Comparison of ENCODE assay signal across 1 cellular context in genomic region chr1:24606296-24606605, GRCh38.
TF ChIP-seq lines count a peak whose summit lies in the region.

No MANE protein-coding gene starts in this region.

TF ChIP-seq in HepG2, 621 proteins besides CTCF, POLR2A, EP300 and RAD21:
- TF ChIP-seq SRSF9 (IDR thresholded peaks at IDR 0.05; ENCODE audit: borderline replicate concordance, insufficient read depth, low read depth, low read length, poor library complexity, severe bottlenecking) (no peak), FOXO1 (CRISPR knock-in tag; IDR thresholded peaks at IDR 0.05) (no peak), TGIF2 (CRISPR knock-in tag; IDR thresholded peaks at IDR 0.05) (no peak), HNF1A (IDR thresholded peaks at IDR 0.05; ENCODE audit: low read depth) (no peak), HNF1A (CRISPR knock-in tag; IDR thresholded peaks at IDR 0.05; ENCODE audit: borderline replicate concordance) (no peak), GLI4 (CRISPR knock-in tag; IDR thresholded peaks at IDR 0.05; ENCODE audit: borderline replicate concordance) (no peak), ZBTB26 (CRISPR knock-in tag; IDR thresholded peaks at IDR 0.05; ENCODE audit: borderline replicate concordance) (no peak), SYNCRIP (IDR thresholded peaks at IDR 0.05; ENCODE audit: insufficient read depth, low read depth, low read length) (no peak), ZNF34 (CRISPR knock-in tag; IDR thresholded peaks at IDR 0.05; ENCODE audit: borderline replicate concordance) (no peak)
- TF ChIP-seq, protein P1, sequence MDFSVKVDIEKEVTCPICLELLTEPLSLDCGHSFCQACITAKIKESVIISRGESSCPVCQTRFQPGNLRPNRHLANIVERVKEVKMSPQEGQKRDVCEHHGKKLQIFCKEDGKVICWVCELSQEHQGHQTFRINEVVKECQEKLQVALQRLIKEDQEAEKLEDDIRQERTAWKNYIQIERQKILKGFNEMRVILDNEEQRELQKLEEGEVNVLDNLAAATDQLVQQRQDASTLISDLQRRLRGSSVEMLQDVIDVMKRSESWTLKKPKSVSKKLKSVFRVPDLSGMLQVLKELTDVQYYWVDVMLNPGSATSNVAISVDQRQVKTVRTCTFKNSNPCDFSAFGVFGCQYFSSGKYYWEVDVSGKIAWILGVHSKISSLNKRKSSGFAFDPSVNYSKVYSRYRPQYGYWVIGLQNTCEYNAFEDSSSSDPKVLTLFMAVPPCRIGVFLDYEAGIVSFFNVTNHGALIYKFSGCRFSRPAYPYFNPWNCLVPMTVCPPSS (IDR thresholded peaks at IDR 0.05), result no peak
- TF ChIP-seq, protein P2, sequence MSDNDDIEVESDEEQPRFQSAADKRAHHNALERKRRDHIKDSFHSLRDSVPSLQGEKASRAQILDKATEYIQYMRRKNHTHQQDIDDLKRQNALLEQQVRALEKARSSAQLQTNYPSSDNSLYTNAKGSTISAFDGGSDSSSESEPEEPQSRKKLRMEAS (IDR thresholded peaks at IDR 0.05), result no peak
TF ChIP-seq in HepG2: peak in this region for 0.
